8 cellular contexts compared by ENCODE assay signal in the genomic region with DNA sequence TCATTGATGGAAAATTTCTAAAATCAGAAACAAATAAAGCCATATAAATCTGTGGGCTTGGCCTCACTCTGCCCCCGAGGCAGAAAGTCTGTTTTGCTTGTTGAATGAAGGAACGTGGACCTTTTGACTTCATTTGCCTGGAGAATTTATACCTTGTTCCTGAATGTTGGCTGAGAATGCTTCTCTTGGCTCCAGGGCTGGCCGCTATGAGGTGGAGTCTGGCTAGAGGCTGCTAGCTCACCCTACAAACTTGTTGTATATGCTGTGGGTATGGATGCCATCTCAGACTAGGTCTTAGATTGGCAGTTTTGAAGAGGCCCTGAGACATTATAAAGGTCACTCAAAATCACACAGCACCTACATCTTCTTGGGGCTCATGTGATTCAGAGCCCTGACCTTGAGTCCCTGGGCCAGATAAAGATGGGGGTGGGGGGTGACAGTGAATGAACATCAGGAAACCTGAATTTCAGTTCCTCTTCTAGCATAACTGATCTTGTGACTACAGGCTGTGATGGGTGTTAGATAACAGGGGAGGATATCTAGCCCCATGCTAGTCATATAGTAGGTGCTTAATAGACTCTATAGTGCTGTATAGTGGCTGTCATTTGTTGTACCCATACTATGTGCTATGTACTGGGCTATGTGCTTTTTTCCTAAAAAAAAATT.
DNase-seq lines count a peak whose midpoint lies in the region; ATAC-seq and TF ChIP-seq lines count a peak whose summit lies in the region.
"Had no signal": no experiment of that assay in that cellular context is flagged by ENCODE, and none has a peak within 500 bp of the region (broad histone marks: within the 10 kb centered on the region; RNA-seq: fewer than 3 reads in every experiment).

No MANE protein-coding gene starts in this region.

- peak; percentile 39 for DNase-seq in MM.1S
- peak; percentile 45 for DNase-seq in pons (ENCODE audit: low spot score)
- DNase-seq in tibial artery = no peak
- DNase-seq in activated naive CD4-positive, alpha-beta T cell (lab: John Stamatoyannopoulos, UW) = no peak
- no peak for DNase-seq in NCI-H345 (lab: John Stamatoyannopoulos, UW)
- DNase-seq: kidney glomerular epithelial cell had no signal

- H3K27ac ChIP-seq in MM.1S (ENCODE audit: low read length) (peak overlapping the region; percentile 68; the same call in 1 of the 2 replicates), tibial artery (no peak overlapping the region)

- peak overlapping the region; percentile 19; the same call in 1 of the 2 replicates for H3K9ac ChIP-seq in MM.1S (ENCODE audit: low read length)

- H3K27me3 ChIP-seq in MM.1S (replicated peaks; ENCODE audit: insufficient read depth, low read length) = no peaks in the 10 kb centered on the region
- H3K27me3 ChIP-seq in tibial artery = no peaks in the 10 kb centered on the region

- H3K9me3 ChIP-seq in MM.1S (replicated peaks; ENCODE audit: insufficient read depth, low read length) (no peaks in the 10 kb centered on the region), tibial artery (no peaks in the 10 kb centered on the region)

- intact Hi-C loops in tibial artery (cut with DNase I; ENCODE audit: low total_unique reads) = no loop called here

- peaks cover 64% of the 10 kb centered on the region for H3K79me2 ChIP-seq in MM.1S (ENCODE audit: low read length)

- H3K4me1 ChIP-seq in MM.1S (ENCODE audit: low read length) (peaks cover 36% of the 10 kb centered on the region), tibial artery (peaks cover 0 to 25% (median 15%) of the 10 kb centered on the region in 4 donors)

- no peak overlapping the region for H2AFZ ChIP-seq in MM.1S (ENCODE audit: low read length)

- ATAC-seq in GM19023 (IDR thresholded peaks at IDR 0.05; ENCODE audit: unreplicated experiment) (peak; percentile 26), HG02678 (IDR thresholded peaks at IDR 0.05; ENCODE audit: unreplicated experiment) (peak; percentile 34)

- peak overlapping the region; percentile 92 for H3K4me2 ChIP-seq in MM.1S (ENCODE audit: low read depth, low read length)

- peaks cover 24% of the 10 kb centered on the region for H3F3A ChIP-seq in MM.1S (ENCODE audit: insufficient read depth, low read length)

- no peaks in the 10 kb centered on the region for H4K20me1 ChIP-seq in MM.1S (ENCODE audit: insufficient read depth, low read length)

- no peaks in the 10 kb centered on the region for H3K9me2 ChIP-seq in MM.1S (replicated peaks; ENCODE audit: insufficient read depth, low read length)

- H3K4me3 ChIP-seq in MM.1S (ENCODE audit: low read length) (no peak overlapping the region), tibial artery (no peak overlapping the region)

- TF ChIP-seq CTCF in MM.1S (IDR thresholded peaks at IDR 0.05; ENCODE audit: low read length) = no peak
- no peak for TF ChIP-seq CTCF in tibial artery (IDR thresholded peaks at IDR 0.05)

- no peaks in the 10 kb centered on the region for H3K36me3 ChIP-seq in MM.1S (replicated peaks; ENCODE audit: insufficient read depth, low read length)
- peaks cover 5 to 11% (median 9%) of the 10 kb centered on the region in 3 donors for H3K36me3 ChIP-seq in tibial artery

Comparison
In these comparisons a context has a peak if more than half of its experiments do, and no peak if none do; other contexts are left out.
1. DNase-seq: peak in MM.1S (single experiment) and pons (single experiment); none in tibial artery (0 of 2), activated naive CD4-positive, alpha-beta T cell (0 of 4) and NCI-H345 (single experiment).